Comparison of ENCODE assay signal across 8 cellular contexts in the genomic region with DNA sequence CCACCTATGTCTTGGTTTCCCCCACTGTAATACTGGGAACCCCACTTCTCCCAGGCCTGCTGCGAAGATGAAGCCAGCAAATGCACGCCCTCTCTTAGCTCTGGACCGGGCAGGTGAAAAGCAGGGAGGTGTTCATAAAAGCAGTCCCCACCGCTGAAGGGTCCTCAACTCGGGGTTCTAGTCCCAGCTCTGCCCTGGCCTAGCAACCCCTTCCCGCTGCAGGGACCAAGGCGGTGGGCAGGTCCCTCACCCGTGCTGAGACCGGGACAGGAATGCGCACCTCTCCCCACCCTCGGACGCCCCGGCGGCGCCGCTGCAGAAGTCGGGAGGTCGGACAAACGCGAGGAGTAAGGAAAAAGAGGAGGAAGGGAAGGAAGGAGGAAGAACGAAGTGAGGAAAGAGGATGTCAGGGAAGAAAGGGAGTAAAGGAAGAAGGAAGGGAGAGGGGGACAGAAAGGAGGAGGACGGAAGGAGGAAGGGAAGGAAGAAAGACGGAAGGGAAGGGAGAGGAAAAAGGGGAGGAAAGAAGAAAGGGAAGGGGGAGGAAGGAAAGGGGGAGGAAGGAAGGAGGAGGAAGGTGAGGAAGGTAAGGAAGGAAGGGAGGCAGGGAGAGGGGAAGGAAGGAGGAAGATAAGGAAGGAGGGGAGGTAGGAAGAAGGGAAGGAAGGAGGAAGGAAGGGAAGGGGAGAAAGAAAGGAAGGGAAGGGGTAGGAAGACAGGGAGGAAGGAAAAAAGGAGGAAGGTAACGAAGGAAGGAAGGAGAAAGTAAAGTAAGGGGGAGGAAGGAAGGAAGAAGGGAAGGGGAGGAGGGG. TPM values are rescaled to one million over a fixed set of nuclear protein-coding genes. Genes with fewer than 3 reads are reported as not detected.
A peak's percentile ranks its signal among the peaks of the same experiment; 100 is the strongest.
DNase-seq lines count a peak whose midpoint lies in the region; ATAC-seq lines count a peak whose summit lies in the region.

No MANE protein-coding gene starts in this region.

- no peaks in the 10 kb centered on the region for H4K20me1 ChIP-seq in GM23248 (ENCODE audit: insufficient read depth)

- H3K4me1 ChIP-seq in GM23248 (ENCODE audit: insufficient read depth) (peaks cover 18% of the 10 kb centered on the region; the same call in 1 of the 2 replicates), iPS-20b (ENCODE audit: insufficient read depth, low read length) (no peaks in the 10 kb centered on the region; the same call in 1 of the 2 replicates)

- peaks cover 17% of the 10 kb centered on the region for H3K36me3 Mint-ChIP-seq in activated T-helper 1 cell treated with anti-CD3 and anti-CD28 coated beads, Interleukin-12 subunit alpha, Interleukin-12 subunit beta, Interleukin-2, Interleukin-4 antibody, amounts not matched to agents 30 ng/mL and 10 ng/mL and 1 ng/mL, durations not matched to agents 14 hours and 24 hours and 36 hours (ENCODE audit: low read depth)
- peaks cover 26% of the 10 kb centered on the region for H3K36me3 Mint-ChIP-seq in stimulated activated memory B cell treated with anti-CD40 and anti-IgM and Interleukin-4, amounts not matched to agents 10 μg/mL and 1 μg/mL and 100 μg/mL, for 72 hours

- intact Hi-C loops in activated T-helper 1 cell treated with anti-CD3 and anti-CD28 coated beads, Interleukin-12 subunit alpha, Interleukin-12 subunit beta, Interleukin-2, Interleukin-4 antibody, amounts not matched to agents 30 ng/mL and 10 ng/mL and 1 ng/mL, durations not matched to agents 14 hours and 24 hours and 36 hours (cut with micrococcal nuclease), result loop anchor here (5.0 kb wide), 2 partner anchors 205 to 460 kb away; a partner anchor contains a TSS

- H3K9me2 ChIP-seq in GM23248 (ENCODE audit: insufficient read depth), result no peaks in the 10 kb centered on the region

- H3K27ac Mint-ChIP-seq in activated T-helper 1 cell treated with anti-CD3 and anti-CD28 coated beads, Interleukin-12 subunit alpha, Interleukin-12 subunit beta, Interleukin-2, Interleukin-4 antibody, amounts not matched to agents 30 ng/mL and 10 ng/mL and 1 ng/mL, durations not matched to agents 14 hours and 24 hours and 36 hours, result peak overlapping the region; percentile 85
- peak overlapping the region; percentile 95 for H3K27ac Mint-ChIP-seq in stimulated activated memory B cell treated with anti-CD40 and anti-IgM and Interleukin-4, amounts not matched to agents 10 μg/mL and 1 μg/mL and 100 μg/mL, for 72 hours

- in situ Hi-C loops in GM23248 (cut with MboI), result no loop called here

- no peaks in the 10 kb centered on the region for H3K27me3 ChIP-seq in GM23248 (replicated peaks; ENCODE audit: insufficient read depth)
- H3K27me3 ChIP-seq in iPS-20b (ENCODE audit: insufficient read depth, low read length), result no peaks in the 10 kb centered on the region

- peak overlapping the region; percentile 76 for H3K9ac ChIP-seq in GM23248
- H3K9ac ChIP-seq in iPS-20b (ENCODE audit: low read depth, low read length), result peak overlapping the region; percentile 88

- WGBS in GM23248 (ENCODE audit: low coverage in 1 of 2, low lambda C conversion rate in 2 of 2, missing lambda C conversion rate in 2 of 2), 2 experiments, result 1 to 11% methylated on average over 23 to 24 of the region's 24 CpGs

- peak overlapping the region; percentile 61 for H2AFZ ChIP-seq in GM23248

- H3K9me3 ChIP-seq in GM23248 (ENCODE audit: low read depth), result no peaks in the 10 kb centered on the region
- H3K9me3 ChIP-seq in iPS-20b (ENCODE audit: insufficient read depth, low read depth, low read length), result no peaks in the 10 kb centered on the region

- DNase-seq in AG08395 (ENCODE audit: low spot score) (peak; percentile 18), GM23248 (peak; percentile 40), DMS114 treated with DMSO at 0.1 percent for 48 hours (lab: John Stamatoyannopoulos, UW; ENCODE audit: unreplicated experiment) (no peak), foreskin melanocyte (no peak)
- DNase-seq in activated T-helper 1 cell treated with anti-CD3 and anti-CD28 coated beads, Interleukin-12 subunit alpha, Interleukin-12 subunit beta, Interleukin-2, Interleukin-4 antibody, amounts not matched to agents 30 ng/mL and 10 ng/mL and 1 ng/mL, durations not matched to agents 14 hours and 24 hours and 36 hours (ENCODE audit: low spot score), result no peak
- no peak for DNase-seq in stimulated activated naive CD4-positive, alpha-beta T cell (lab: John Stamatoyannopoulos, UW)

- peaks cover 37% of the 10 kb centered on the region for H3K79me2 ChIP-seq in GM23248 (ENCODE audit: insufficient read depth)

- no peak for ATAC-seq in stimulated activated memory B cell treated with anti-CD40 and anti-IgM and Interleukin-4, amounts not matched to agents 10 μg/mL and 1 μg/mL and 100 μg/mL, for 72 hours

- peaks cover 8% of the 10 kb centered on the region for H3F3A ChIP-seq in GM23248 (ENCODE audit: insufficient read depth)

- H3K27ac ChIP-seq in GM23248 (no peak overlapping the region), iPS-20b (ENCODE audit: low read length) (no peak overlapping the region)

- H3K4me2 ChIP-seq in GM23248 (ENCODE audit: unreplicated experiment), result peak overlapping the region; percentile 91

- H3K4me3 ChIP-seq in GM23248 (peak overlapping the region; percentile 89), iPS-20b (ENCODE audit: low read length) (peak overlapping the region; percentile 94)

- no peaks in the 10 kb centered on the region for H3K9me3 Mint-ChIP-seq in activated T-helper 1 cell treated with anti-CD3 and anti-CD28 coated beads, Interleukin-12 subunit alpha, Interleukin-12 subunit beta, Interleukin-2, Interleukin-4 antibody, amounts not matched to agents 30 ng/mL and 10 ng/mL and 1 ng/mL, durations not matched to agents 14 hours and 24 hours and 36 hours
- H3K9me3 Mint-ChIP-seq in stimulated activated memory B cell treated with anti-CD40 and anti-IgM and Interleukin-4, amounts not matched to agents 10 μg/mL and 1 μg/mL and 100 μg/mL, for 72 hours, result no peaks in the 10 kb centered on the region

- no peaks in the 10 kb centered on the region for H3K27me3 Mint-ChIP-seq in activated T-helper 1 cell treated with anti-CD3 and anti-CD28 coated beads, Interleukin-12 subunit alpha, Interleukin-12 subunit beta, Interleukin-2, Interleukin-4 antibody, amounts not matched to agents 30 ng/mL and 10 ng/mL and 1 ng/mL, durations not matched to agents 14 hours and 24 hours and 36 hours (ENCODE audit: insufficient read depth)
- no peaks in the 10 kb centered on the region for H3K27me3 Mint-ChIP-seq in stimulated activated memory B cell treated with anti-CD40 and anti-IgM and Interleukin-4, amounts not matched to agents 10 μg/mL and 1 μg/mL and 100 μg/mL, for 72 hours

- peak overlapping the region; percentile 85 for H3K4me3 Mint-ChIP-seq in activated T-helper 1 cell treated with anti-CD3 and anti-CD28 coated beads, Interleukin-12 subunit alpha, Interleukin-12 subunit beta, Interleukin-2, Interleukin-4 antibody, amounts not matched to agents 30 ng/mL and 10 ng/mL and 1 ng/mL, durations not matched to agents 14 hours and 24 hours and 36 hours
- peak overlapping the region; percentile 99 for H3K4me3 Mint-ChIP-seq in stimulated activated memory B cell treated with anti-CD40 and anti-IgM and Interleukin-4, amounts not matched to agents 10 μg/mL and 1 μg/mL and 100 μg/mL, for 72 hours

- no peaks in the 10 kb centered on the region for H3K36me3 ChIP-seq in GM23248 (ENCODE audit: low read depth)
- H3K36me3 ChIP-seq in iPS-20b (ENCODE audit: insufficient read depth, low read depth, low read length), result peaks cover 29% of the 10 kb centered on the region

- H3K4me1 Mint-ChIP-seq in activated T-helper 1 cell treated with anti-CD3 and anti-CD28 coated beads, Interleukin-12 subunit alpha, Interleukin-12 subunit beta, Interleukin-2, Interleukin-4 antibody, amounts not matched to agents 30 ng/mL and 10 ng/mL and 1 ng/mL, durations not matched to agents 14 hours and 24 hours and 36 hours (ENCODE audit: low read depth), result peaks cover 13% of the 10 kb centered on the region
- peaks cover 50% of the 10 kb centered on the region for H3K4me1 Mint-ChIP-seq in stimulated activated memory B cell treated with anti-CD40 and anti-IgM and Interleukin-4, amounts not matched to agents 10 μg/mL and 1 μg/mL and 100 μg/mL, for 72 hours

RNA-seq across cellular contexts. Expression of a gene that starts 0.7 kb away (rescaled TPM):
- total RNA-seq in GM23248 (2014; rRNA removed; shearing (Covaris generic)), result 20.0 and 21.4 TPM in 2 replicates
- 15.4 and 16.8 TPM in 2 replicates for polyA plus RNA-seq in GM23248 (2016; fragmentation: Nextera tagmentation; extraction: Ambion mirVana)
- 31.0 and 39.0 TPM in 2 replicates for total RNA-seq in activated T-helper 1 cell treated with anti-CD3 and anti-CD28 coated beads, Interleukin-12 subunit alpha, Interleukin-12 subunit beta, Interleukin-2, Interleukin-4 antibody, amounts not matched to agents 30 ng/mL and 10 ng/mL and 1 ng/mL, durations not matched to agents 14 hours and 24 hours and 36 hours

RNA-seq across cellular contexts. Expression of a gene that starts 0.9 kb away (rescaled TPM):
- 0.43 TPM in 1 of 2 replicates, not detected in the other for total RNA-seq in GM23248 (2014; rRNA removed; shearing (Covaris generic))
- polyA plus RNA-seq in GM23248 (2016; fragmentation: Nextera tagmentation; extraction: Ambion mirVana), result 0.24 and 0.33 TPM in 2 replicates
- 8.0 and 11.8 TPM in 2 replicates for total RNA-seq in activated T-helper 1 cell treated with anti-CD3 and anti-CD28 coated beads, Interleukin-12 subunit alpha, Interleukin-12 subunit beta, Interleukin-2, Interleukin-4 antibody, amounts not matched to agents 30 ng/mL and 10 ng/mL and 1 ng/mL, durations not matched to agents 14 hours and 24 hours and 36 hours

Comparison
In these comparisons a context has a peak if more than half of its experiments do, and no peak if none do; other contexts are left out.
1. DNase-seq: peak in AG08395 (single experiment) and GM23248 (single experiment); none in activated T-helper 1 cell treated with anti-CD3 and anti-CD28 coated beads, Interleukin-12 subunit alpha, Interleukin-12 subunit beta, Interleukin-2, Interleukin-4 antibody, amounts not matched to agents 30 ng/mL and 10 ng/mL and 1 ng/mL, durations not matched to agents 14 hours and 24 hours and 36 hours (single experiment), DMS114 treated with DMSO at 0.1 percent for 48 hours (single experiment), stimulated activated naive CD4-positive, alpha-beta T cell (0 of 6) and foreskin melanocyte (single experiment).